ENCODE assay signal across 18 cellular contexts in the genomic region with DNA sequence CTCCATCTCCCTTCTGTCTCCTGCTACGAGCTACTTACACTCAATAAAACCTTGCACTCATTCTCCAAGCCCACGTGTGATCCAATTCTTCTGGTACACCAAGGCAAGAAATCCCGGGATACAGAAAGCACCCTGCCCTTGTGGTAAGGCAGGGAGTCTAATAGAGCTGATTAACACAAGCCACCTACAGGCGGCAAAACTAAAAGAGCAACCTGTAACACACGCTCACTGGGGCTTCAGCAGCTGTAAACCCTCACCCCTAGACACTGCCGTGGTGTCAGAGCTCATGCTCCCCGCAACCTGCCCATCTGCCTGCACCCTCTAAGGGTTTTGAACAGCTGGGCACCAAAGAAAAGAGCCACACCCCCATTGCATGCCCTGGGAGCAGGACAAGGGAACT.
"Had no signal": no experiment of that assay in that cellular context is flagged by ENCODE, and none has a peak within 500 bp of the region (broad histone marks: within the 10 kb centered on the region; RNA-seq: fewer than 3 reads in every experiment).

No MANE protein-coding gene starts in this region.

- ATAC-seq: foreskin keratinocyte; left ventricle myocardium superior; psoas muscle; sciatic nerve; stimulated activated naive B cell treated with anti-CD40 and anti-IgM and Interleukin-4, amounts not matched to agents 10 μg/mL and 1 μg/mL and 100 μg/mL, for 72 hours; stimulated activated naive CD8-positive, alpha-beta T cell treated with anti-CD3 and anti-CD28 coated beads, Interleukin-15, amount 100 ng/mL, for 72 hours had no signal

- H3K4me3 ChIP-seq: lung, psoas muscle, skin epidermis, testis, tibial nerve had no signal

- H3K9me3 ChIP-seq: psoas muscle, testis, tibial nerve had no signal

- H3K27ac Mint-ChIP-seq: dendritic cell treated with granulocyte-macrophage colony-stimulating factor and Interleukin-4, amounts not matched to agents 40 ng/mL and 50 ng/mL, for 4 days; natural killer cell treated with Interleukin-12 subunit alpha and Interleukin-12 subunit beta and Interleukin-15 and Interleukin-18, amount 100 ng/mL, for 72 hours; stimulated activated naive B cell treated with anti-CD40 and anti-IgM and Interleukin-4, amounts not matched to agents 10 μg/mL and 1 μg/mL and 100 μg/mL, for 72 hours; stimulated activated naive CD8-positive, alpha-beta T cell treated with anti-CD3 and anti-CD28 coated beads, Interleukin-15, amount 100 ng/mL, for 72 hours had no signal

- H3K27me3 Mint-ChIP-seq: dendritic cell treated with granulocyte-macrophage colony-stimulating factor and Interleukin-4, amounts not matched to agents 40 ng/mL and 50 ng/mL, for 4 days; natural killer cell treated with Interleukin-12 subunit alpha and Interleukin-12 subunit beta and Interleukin-15 and Interleukin-18, amount 100 ng/mL, for 72 hours; stimulated activated naive B cell treated with anti-CD40 and anti-IgM and Interleukin-4, amounts not matched to agents 10 μg/mL and 1 μg/mL and 100 μg/mL, for 72 hours; stimulated activated naive CD8-positive, alpha-beta T cell treated with anti-CD3 and anti-CD28 coated beads, Interleukin-15, amount 100 ng/mL, for 72 hours had no signal

- H3K27me3 ChIP-seq: foreskin keratinocyte, testis had no signal

- H3K4me1 Mint-ChIP-seq: stimulated activated naive B cell treated with anti-CD40 and anti-IgM and Interleukin-4, amounts not matched to agents 10 μg/mL and 1 μg/mL and 100 μg/mL, for 72 hours; stimulated activated naive CD8-positive, alpha-beta T cell treated with anti-CD3 and anti-CD28 coated beads, Interleukin-15, amount 100 ng/mL, for 72 hours had no signal

- H3K4me1 ChIP-seq: foreskin keratinocyte, psoas muscle, testis, tibial nerve had no signal

- DNase-seq: erythroblast; foreskin keratinocyte; left ventricle myocardium superior; mesenchymal stem cell; midbrain; psoas muscle; retina; stimulated activated CD4-positive, alpha-beta T cell treated with anti-CD3 and anti-CD28 coated beads, Interleukin-2, amount 100 ng/mL, for 24 hours; stimulated activated CD4-positive, alpha-beta T cell treated with anti-CD3 and anti-CD28 coated beads, Interleukin-4, amount 100 ng/mL, for 4 hours; stimulated activated naive B cell treated with anti-CD40 and anti-IgM and Interleukin-4, amounts not matched to agents 10 μg/mL and 1 μg/mL and 100 μg/mL, for 72 hours; stimulated activated naive CD8-positive, alpha-beta T cell treated with anti-CD3 and anti-CD28 coated beads, Interleukin-15, amount 100 ng/mL, for 72 hours; testis had no signal

- H3K9me3 Mint-ChIP-seq: dendritic cell treated with granulocyte-macrophage colony-stimulating factor and Interleukin-4, amounts not matched to agents 40 ng/mL and 50 ng/mL, for 4 days had no signal

- H3K36me3 ChIP-seq: tibial nerve had no signal

- H3K36me3 Mint-ChIP-seq: natural killer cell treated with Interleukin-12 subunit alpha and Interleukin-12 subunit beta and Interleukin-15 and Interleukin-18, amount 100 ng/mL, for 72 hours had no signal

- H3K4me3 Mint-ChIP-seq: dendritic cell treated with granulocyte-macrophage colony-stimulating factor and Interleukin-4, amounts not matched to agents 40 ng/mL and 50 ng/mL, for 4 days; natural killer cell treated with Interleukin-12 subunit alpha and Interleukin-12 subunit beta and Interleukin-15 and Interleukin-18, amount 100 ng/mL, for 72 hours; stimulated activated naive B cell treated with anti-CD40 and anti-IgM and Interleukin-4, amounts not matched to agents 10 μg/mL and 1 μg/mL and 100 μg/mL, for 72 hours; stimulated activated naive CD8-positive, alpha-beta T cell treated with anti-CD3 and anti-CD28 coated beads, Interleukin-15, amount 100 ng/mL, for 72 hours had no signal

- H3K27ac ChIP-seq: foreskin keratinocyte, psoas muscle, skin epidermis, testis, tibial nerve had no signal
